ENCODE assay signal across 8 cellular contexts in the genomic region with DNA sequence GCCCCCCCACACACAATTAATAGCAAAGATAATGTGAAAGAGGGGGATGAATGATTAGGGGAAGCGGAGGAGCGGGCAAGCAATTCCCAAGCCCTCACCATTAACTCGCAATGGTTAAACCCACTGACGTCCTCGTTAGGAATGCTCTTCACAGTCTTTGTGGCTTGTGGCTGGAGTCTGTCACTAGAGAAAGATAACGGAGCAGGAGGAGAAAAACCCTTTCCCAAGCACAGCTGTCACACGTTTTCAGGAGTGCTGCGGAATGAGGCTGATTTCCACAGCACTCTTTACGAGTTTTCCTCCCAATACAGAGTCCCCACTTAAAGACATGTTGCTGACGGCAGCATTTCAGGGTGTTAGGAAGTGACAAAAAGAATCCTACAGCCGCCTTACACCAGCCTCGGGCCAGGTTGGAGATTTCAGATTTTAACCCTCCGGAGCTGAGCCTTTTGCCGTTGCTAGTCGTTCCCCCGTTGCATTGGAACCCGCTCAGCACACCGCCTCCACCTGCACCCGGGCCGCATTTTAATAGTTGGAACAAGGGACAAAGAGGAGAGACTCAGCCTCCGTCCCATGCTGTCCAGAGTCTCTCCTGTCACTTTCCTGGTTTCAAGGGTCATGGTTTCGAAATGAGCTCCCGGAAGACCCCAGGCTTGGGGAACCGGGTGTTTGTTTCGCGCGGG.
A peak's percentile ranks its signal among the peaks of the same experiment; 100 is the strongest.
DNase-seq lines count a peak whose midpoint lies in the region; ATAC-seq and TF ChIP-seq lines count a peak whose summit lies in the region.

No MANE protein-coding gene starts in this region.

- TF ChIP-seq RAD21 in SK-N-SH (IDR thresholded peaks at IDR 0.05; ENCODE audit: low read length), result no peak

- CTCF ChIA-PET in SK-N-SH (lab: Yijun Ruan, JAX), result interaction anchor here (0.7 to 1.4 kb wide), 4 partner anchors 10 to 94 kb away, joined by 3 to 5 read pairs (median 4); partner anchors contain the start of gene GEMIN8

- H3F3A ChIP-seq in SK-N-SH (replicated peaks; ENCODE audit: insufficient read depth), result no peaks in the 10 kb centered on the region

- TF ChIP-seq EP300 in SK-N-SH (IDR thresholded peaks at IDR 0.05; ENCODE audit: borderline replicate concordance in 1 of 2, low read depth in 1 of 2, low read length in 1 of 2), result no peak

- H2BK120ac ChIP-seq in trophoblast cell (ENCODE audit: insufficient read depth, low read length, poor library complexity), result no peak overlapping the region

- WGBS in SK-N-SH (ENCODE audit: low lambda C conversion rate), result 11% methylated on average over 27 of the region's 27 CpGs
- WGBS in trophoblast cell (ENCODE audit: extremely low coverage, insufficient coverage, insufficient read length), result no CpG with 5 or more reads among the region's 27 CpGs

- H3K27ac ChIP-seq in SK-N-SH (ENCODE audit: low read depth in 2 of 2, low read length in 1 of 2) (no peak overlapping the region), trophoblast cell (ENCODE audit: low read depth, low read length) (no peak overlapping the region)

- no peak overlapping the region for H3K23ac ChIP-seq in trophoblast cell (ENCODE audit: low read length)

- H2BK5ac ChIP-seq in trophoblast cell (ENCODE audit: low read depth, low read length, poor library complexity), result no peak overlapping the region

- POLR2A ChIA-PET in SK-N-SH (lab: Yijun Ruan, JAX), result interaction anchor here (2.6 kb wide), 1 partner anchor 92 kb away, joined by 12 read pairs; the partner anchor contains the start of gene GEMIN8

- peaks cover 0 to 5% of the 10 kb centered on the region in 2 experiments; a peak in 1 of 4 replicates for H3K4me1 ChIP-seq in SK-N-SH (ENCODE audit: control insufficient read depth in 1 of 2, insufficient read depth in 2 of 2, low read depth in 1 of 2, low read length in 1 of 2)
- H3K4me1 ChIP-seq in trophoblast cell (ENCODE audit: control insufficient read depth in 1 of 2, insufficient read depth in 2 of 2, low read length in 2 of 2), result no peaks in the 10 kb centered on the region

- H2AFZ ChIP-seq in SK-N-SH (ENCODE audit: low read depth) (no peak overlapping the region), trophoblast cell (ENCODE audit: insufficient read depth, low read length, poor library complexity) (no peak overlapping the region)

- H3K4me3 ChIP-seq in SK-N-SH (ENCODE audit: low read depth in 2 of 2, low read length in 1 of 2), result peak overlapping the region; percentile 35 to 46
- peak overlapping the region; percentile 54 for H3K4me3 ChIP-seq in fibroblast of villous mesenchyme (ENCODE audit: low read depth, low read length)
- peak overlapping the region; percentile 73 for H3K4me3 ChIP-seq in trophoblast cell (ENCODE audit: low read depth, low read length)

- no peak overlapping the region for H4K8ac ChIP-seq in trophoblast cell (ENCODE audit: low read depth, low read length)

- H3K9me2 ChIP-seq in SK-N-SH, result no peaks in the 10 kb centered on the region

- DNase-seq in NCI-H524 (lab: John Stamatoyannopoulos, UW) (peak; percentile 51 to 71), NCI-H524 treated with DMSO at 0.1 percent for 48 hours (lab: John Stamatoyannopoulos, UW) (no peak), SK-N-SH (peak; percentile 44), fibroblast of villous mesenchyme (ENCODE audit: low read depth) (peak; percentile 70), trophoblast cell (peak in 1 of 2 donors; percentile 4)
- no peak for DNase-seq in stimulated activated naive CD4-positive, alpha-beta T cell treated with Interleukin-2 at 50 U/mL for 16 hours (lab: John Stamatoyannopoulos, UW)

- H2BK12ac ChIP-seq in trophoblast cell (ENCODE audit: low read length), result no peak overlapping the region

- H3K27me3 ChIP-seq in SK-N-SH (ENCODE audit: insufficient read depth) (peaks cover 37% of the 10 kb centered on the region), trophoblast cell (ENCODE audit: insufficient read depth, low read length) (no peaks in the 10 kb centered on the region)

- H3K36me3 ChIP-seq in SK-N-SH (replicated peaks in 1 of 2; ENCODE audit: control insufficient read depth in 1 of 2, insufficient read depth in 2 of 2, low read length in 1 of 2) (no peaks in the 10 kb centered on the region), trophoblast cell (ENCODE audit: control insufficient read depth in 1 of 2, insufficient read depth in 2 of 2, low read length in 2 of 2) (no peaks in the 10 kb centered on the region)

- no peak overlapping the region for H4K12ac ChIP-seq in trophoblast cell (ENCODE audit: low read depth, low read length)

- no peak overlapping the region for H4K91ac ChIP-seq in trophoblast cell (ENCODE audit: low read depth, low read length)

- H2AK5ac ChIP-seq in trophoblast cell (ENCODE audit: low read length), result no peak overlapping the region

- H3K9ac ChIP-seq in SK-N-SH (no peak overlapping the region), trophoblast cell (ENCODE audit: low read length) (no peak overlapping the region)

- no peaks in the 10 kb centered on the region for H3K9me3 ChIP-seq in SK-N-SH
- H3K9me3 ChIP-seq in trophoblast cell (ENCODE audit: insufficient read depth, low read depth, low read length), result no peaks in the 10 kb centered on the region

- no peaks in the 10 kb centered on the region for H3K79me1 ChIP-seq in trophoblast cell (ENCODE audit: low read length)

- TF ChIP-seq CTCF in SK-N-SH (IDR thresholded peaks at IDR 0.05), result no peak
- TF ChIP-seq CTCF in fibroblast of villous mesenchyme (IDR thresholded peaks at IDR 0.05; ENCODE audit: insufficient read depth, low read depth, low read length), result no peak

- no peaks in the 10 kb centered on the region for H4K20me1 ChIP-seq in SK-N-SH (ENCODE audit: insufficient read depth)

- no peak overlapping the region for H3K4ac ChIP-seq in trophoblast cell (ENCODE audit: low read depth, low read length)

- H3K4me2 ChIP-seq in SK-N-SH, result peak overlapping the region; percentile 78
- peak overlapping the region; percentile 79 for H3K4me2 ChIP-seq in trophoblast cell (ENCODE audit: low read length)

- no peak for ATAC-seq in HG03280 (IDR thresholded peaks at IDR 0.05; ENCODE audit: unreplicated experiment)
- no peak for ATAC-seq in HG03045 (IDR thresholded peaks at IDR 0.05; ENCODE audit: unreplicated experiment)

- H3K18ac ChIP-seq in trophoblast cell (ENCODE audit: low read length), result no peak overlapping the region

- no peak overlapping the region for H3K14ac ChIP-seq in trophoblast cell (ENCODE audit: low read length)

- H3K79me2 ChIP-seq in SK-N-SH (ENCODE audit: insufficient read depth), result no peaks in the 10 kb centered on the region
- no peaks in the 10 kb centered on the region for H3K79me2 ChIP-seq in trophoblast cell (ENCODE audit: control insufficient read depth, insufficient read depth, low read length, poor library complexity)

TF ChIP-seq in SK-N-SH, 30 proteins besides CTCF, POLR2A, EP300 and RAD21:
- TF ChIP-seq CHD2 (IDR thresholded peaks at IDR 0.05; ENCODE audit: low read length, partially characterized antibody), result no peak
- TF ChIP-seq RXRA (IDR thresholded peaks at IDR 0.05; ENCODE audit: borderline replicate concordance, low read depth), result no peak
- no peak for TF ChIP-seq POLR2AphosphoS5 (IDR thresholded peaks at IDR 0.05; ENCODE audit: low read depth, low read length)
- TF ChIP-seq ELF1 (IDR thresholded peaks at IDR 0.05), result no peak
- no peak for TF ChIP-seq FOSL2 (IDR thresholded peaks at IDR 0.05; ENCODE audit: borderline replicate concordance, low read depth)
- no peak for TF ChIP-seq TCF12 (IDR thresholded peaks at IDR 0.05)
- TF ChIP-seq TEAD4 (IDR thresholded peaks at IDR 0.05; ENCODE audit: borderline replicate concordance, insufficient read depth), result no peak
- TF ChIP-seq, protein P1, sequence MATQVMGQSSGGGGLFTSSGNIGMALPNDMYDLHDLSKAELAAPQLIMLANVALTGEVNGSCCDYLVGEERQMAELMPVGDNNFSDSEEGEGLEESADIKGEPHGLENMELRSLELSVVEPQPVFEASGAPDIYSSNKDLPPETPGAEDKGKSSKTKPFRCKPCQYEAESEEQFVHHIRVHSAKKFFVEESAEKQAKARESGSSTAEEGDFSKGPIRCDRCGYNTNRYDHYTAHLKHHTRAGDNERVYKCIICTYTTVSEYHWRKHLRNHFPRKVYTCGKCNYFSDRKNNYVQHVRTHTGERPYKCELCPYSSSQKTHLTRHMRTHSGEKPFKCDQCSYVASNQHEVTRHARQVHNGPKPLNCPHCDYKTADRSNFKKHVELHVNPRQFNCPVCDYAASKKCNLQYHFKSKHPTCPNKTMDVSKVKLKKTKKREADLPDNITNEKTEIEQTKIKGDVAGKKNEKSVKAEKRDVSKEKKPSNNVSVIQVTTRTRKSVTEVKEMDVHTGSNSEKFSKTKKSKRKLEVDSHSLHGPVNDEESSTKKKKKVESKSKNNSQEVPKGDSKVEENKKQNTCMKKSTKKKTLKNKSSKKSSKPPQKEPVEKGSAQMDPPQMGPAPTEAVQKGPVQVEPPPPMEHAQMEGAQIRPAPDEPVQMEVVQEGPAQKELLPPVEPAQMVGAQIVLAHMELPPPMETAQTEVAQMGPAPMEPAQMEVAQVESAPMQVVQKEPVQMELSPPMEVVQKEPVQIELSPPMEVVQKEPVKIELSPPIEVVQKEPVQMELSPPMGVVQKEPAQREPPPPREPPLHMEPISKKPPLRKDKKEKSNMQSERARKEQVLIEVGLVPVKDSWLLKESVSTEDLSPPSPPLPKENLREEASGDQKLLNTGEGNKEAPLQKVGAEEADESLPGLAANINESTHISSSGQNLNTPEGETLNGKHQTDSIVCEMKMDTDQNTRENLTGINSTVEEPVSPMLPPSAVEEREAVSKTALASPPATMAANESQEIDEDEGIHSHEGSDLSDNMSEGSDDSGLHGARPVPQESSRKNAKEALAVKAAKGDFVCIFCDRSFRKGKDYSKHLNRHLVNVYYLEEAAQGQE (IDR thresholded peaks at IDR 0.05; ENCODE audit: low read depth, low read length), result no peak
- TF ChIP-seq NFIC (IDR thresholded peaks at IDR 0.05; ENCODE audit: borderline replicate concordance), result no peak

Comparison
In these comparisons a context has a peak if more than half of its experiments do, and no peak if none do; other contexts are left out.
1. DNase-seq: peak in NCI-H524 (2 of 2), SK-N-SH (single experiment) and fibroblast of villous mesenchyme (single experiment); none in NCI-H524 treated with DMSO at 0.1 percent for 48 hours (single experiment) and stimulated activated naive CD4-positive, alpha-beta T cell treated with Interleukin-2 at 50 U/mL for 16 hours (single experiment).
2. Peak in every context shown above with its lines, with median percentiles within 50 percentile points of each other: H3K4me3 ChIP-seq.